Comparison of ENCODE assay signal across 10 cellular contexts in genomic region chr5:133247881-133248642, GRCh38.
DNase-seq lines count a peak whose midpoint lies in the region; ATAC-seq and TF ChIP-seq lines count a peak whose summit lies in the region.
"Had no signal": no experiment of that assay in that cellular context is flagged by ENCODE, and none has a peak within 500 bp of the region (broad histone marks: within the 10 kb centered on the region; RNA-seq: fewer than 3 reads in every experiment).

No MANE protein-coding gene starts in this region.

- intact Hi-C loops in psoas muscle (cut with DNase I), result loop anchor here (1.0 to 5.0 kb wide), 4 partner anchors 37 to 366 kb away; no protein-coding TSS in a partner anchor

- H3K9me2 ChIP-seq in OCI-LY1 (ENCODE audit: low read depth, low read length), result no peaks in the 10 kb centered on the region

- H3K36me3 ChIP-seq in OCI-LY1 (ENCODE audit: insufficient read depth, low read length), result no peaks in the 10 kb centered on the region
- no peaks in the 10 kb centered on the region for H3K36me3 ChIP-seq in fibroblast of lung (ENCODE audit: control insufficient read depth, insufficient read depth, low read length)
- H3K36me3 ChIP-seq in psoas muscle (ENCODE audit: insufficient read depth in 1 of 2, low read depth in 1 of 2), result no peaks in the 10 kb centered on the region
- H3K36me3 ChIP-seq: HAP-1 had no signal

- H3K4me1 ChIP-seq in OCI-LY1 (ENCODE audit: insufficient read depth, low read length, severe bottlenecking) (no peaks in the 10 kb centered on the region), fibroblast of lung (ENCODE audit: control insufficient read depth, extremely low read depth, insufficient read depth, low read length) (peaks cover 2% of the 10 kb centered on the region), psoas muscle (peaks cover 27% of the 10 kb centered on the region)
- H3K4me1 ChIP-seq: HAP-1 had no signal

- H3K4me2 ChIP-seq in OCI-LY1 (ENCODE audit: low read length) (no peak overlapping the region), fibroblast of lung (ENCODE audit: extremely low read depth, insufficient read depth, low read length) (no peak overlapping the region)

- no peak overlapping the region for H3K4me3 ChIP-seq in GM12865 (ENCODE audit: low read depth, low read length)
- no peak overlapping the region for H3K4me3 ChIP-seq in OCI-LY1 (ENCODE audit: low read depth, low read length, poor library complexity, severe bottlenecking)
- H3K4me3 ChIP-seq in fibroblast of lung (replicated peaks in 1 of 4; ENCODE audit: control extremely low read depth in 1 of 4, insufficient read depth in 1 of 4, low read depth in 3 of 4, low read length in 4 of 4), result no peak overlapping the region
- H3K4me3 ChIP-seq in psoas muscle, result no peak overlapping the region
- H3K4me3 ChIP-seq: HAP-1 had no signal

- H3K27ac ChIP-seq in OCI-LY1 (ENCODE audit: low read depth, low read length, poor library complexity, severe bottlenecking) (no peak overlapping the region), fibroblast of lung (ENCODE audit: insufficient read depth, low read length) (no peak overlapping the region), psoas muscle (peak overlapping the region; percentile 71)

- H3K27me3 ChIP-seq in OCI-LY1 (ENCODE audit: insufficient read depth, low read length) (no peaks in the 10 kb centered on the region; the same call in 1 of the 2 replicates), fibroblast of lung (ENCODE audit: control insufficient read depth, insufficient read depth, low read length) (no peaks in the 10 kb centered on the region), psoas muscle (ENCODE audit: insufficient read depth in 3 of 3, low read length in 2 of 3) (no peaks in the 10 kb centered on the region)

- no peaks in the 10 kb centered on the region for H4K20me1 ChIP-seq in OCI-LY1 (ENCODE audit: insufficient read depth, low read length)
- no peaks in the 10 kb centered on the region for H4K20me1 ChIP-seq in fibroblast of lung (ENCODE audit: control insufficient read depth, extremely low read depth, insufficient read depth, low read length)

- H2AFZ ChIP-seq in OCI-LY1 (ENCODE audit: low read length) (no peak overlapping the region), fibroblast of lung (ENCODE audit: low read length) (no peak overlapping the region)

- no peaks in the 10 kb centered on the region for H3K9me3 ChIP-seq in OCI-LY1 (ENCODE audit: low read length)
- H3K9me3 ChIP-seq in fibroblast of lung (ENCODE audit: control insufficient read depth, insufficient read depth, low read depth, low read length), result no peaks in the 10 kb centered on the region
- no peaks in the 10 kb centered on the region for H3K9me3 ChIP-seq in psoas muscle
- H3K9me3 ChIP-seq: HAP-1 had no signal

- no peak overlapping the region for H3K9ac ChIP-seq in OCI-LY1 (ENCODE audit: low read length)
- H3K9ac ChIP-seq in fibroblast of lung (ENCODE audit: insufficient read depth, low read length), result no peak overlapping the region

- H3F3A ChIP-seq in OCI-LY1 (ENCODE audit: insufficient read depth, low read length), result no peaks in the 10 kb centered on the region

- ATAC-seq in psoas muscle (peak; percentile 93 to 96 (median 94)), GM19035 (IDR thresholded peaks at IDR 0.05; ENCODE audit: unreplicated experiment) (no peak), HG02642 (IDR thresholded peaks at IDR 0.05; ENCODE audit: poor library complexity, unreplicated experiment) (no peak)
- ATAC-seq: stimulated activated naive B cell treated with anti-CD40 and anti-IgM and Interleukin-4, amounts not matched to agents 10 μg/mL and 1 μg/mL and 100 μg/mL, for 72 hours had no signal

- DNase-seq in GM12865 (ENCODE audit: low read depth) (peak; percentile 12), fibroblast of lung (ENCODE audit: low read depth in 2 of 2) (peak; percentile 30 to 71), psoas muscle (peak; percentile 55 to 80), superior temporal gyrus (ENCODE audit: extremely low spot score) (no peak), NCI-H774 (lab: John Stamatoyannopoulos, UW) (no peak)
- DNase-seq: stimulated activated naive B cell treated with anti-CD40 and anti-IgM and Interleukin-4, amounts not matched to agents 10 μg/mL and 1 μg/mL and 100 μg/mL, for 72 hours had no signal

- TF ChIP-seq CTCF in GM12865 (IDR thresholded peaks at IDR 0.05; ENCODE audit: insufficient read depth, low read depth, low read length, missing control alignments) (peak; percentile 19), OCI-LY1 (IDR thresholded peaks at IDR 0.05; ENCODE audit: low read length) (peak; percentile 6; the same call in 1 of the 2 replicates), fibroblast of lung (conservative IDR thresholded peaks at IDR 0.05 in 1 of 2, IDR thresholded peaks at IDR 0.05 in 1 of 2; ENCODE audit: low read depth in 1 of 2, low read length in 2 of 2) (peak; percentile 20 to 66), psoas muscle (IDR thresholded peaks at IDR 0.05) (peak; percentile 62)

- H3K79me2 ChIP-seq in OCI-LY1 (ENCODE audit: insufficient read depth, low read length) (no peaks in the 10 kb centered on the region), fibroblast of lung (ENCODE audit: control insufficient read depth, insufficient read depth, low read length) (no peaks in the 10 kb centered on the region)

- 21 to 31% (median 22%) methylated on average over 6 of the region's 6 CpGs for WGBS in psoas muscle, 3 donors

Comparison
In these comparisons a context has a peak if more than half of its experiments do, and no peak if none do; other contexts are left out.
1. DNase-seq: peak in GM12865 (single experiment), fibroblast of lung (2 of 2) and psoas muscle (2 of 2); none in superior temporal gyrus (single experiment) and NCI-H774 (single experiment).
2. CTCF ChIP-seq: peak in every context shown above with its lines; median percentile 62 in psoas muscle; 43 in fibroblast of lung; 19 in GM12865; 6 in OCI-LY1.
3. ATAC-seq: peak in psoas muscle (4 of 4); none in GM19035 (single experiment) and HG02642 (single experiment).